1 cellular context compared by ENCODE assay signal in genomic region chr22:40637181-40638150, GRCh38.
TF ChIP-seq lines count a peak whose summit lies in the region.

No MANE protein-coding gene starts in this region.

TF ChIP-seq in GM23338, 12 proteins besides CTCF, POLR2A, EP300 and RAD21 (continued from another document):
- TF ChIP-seq REST (IDR thresholded peaks at IDR 0.05; ENCODE audit: unreplicated experiment) (no peak), ZNF114 (CRISPR knock-in tag; IDR thresholded peaks at IDR 0.05) (no peak), ZNF462 (CRISPR knock-in tag; IDR thresholded peaks at IDR 0.05) (no peak), ZNF331 (CRISPR knock-in tag; IDR thresholded peaks at IDR 0.05; ENCODE audit: low read depth) (no peak)
